Comparison of ENCODE assay signal across 24 cellular contexts in genomic region chr15:31333820-31334219, GRCh38. TPM values are rescaled to one million over a fixed set of nuclear protein-coding genes. Genes with fewer than 3 reads are reported as not detected.
DNase-seq lines count a peak whose midpoint lies in the region; ATAC-seq, FAIRE-seq and TF ChIP-seq lines count a peak whose summit lies in the region.
"Had no signal": no experiment of that assay in that cellular context is flagged by ENCODE, and none has a peak within 500 bp of the region (broad histone marks: within the 10 kb centered on the region; RNA-seq: fewer than 3 reads in every experiment).

No MANE protein-coding gene starts in this region.

- H3K27me3 ChIP-seq in DOHH2 (ENCODE audit: control insufficient read depth, low read length) (no peaks in the 10 kb centered on the region), esophagus muscularis mucosa (no peaks in the 10 kb centered on the region)
- H3K27me3 ChIP-seq: foreskin keratinocyte, left lung had no signal

- H3K4me1 ChIP-seq in DOHH2 (ENCODE audit: control insufficient read depth, low read length) (peaks cover 100% of the 10 kb centered on the region), esophagus muscularis mucosa (peaks cover 100% of the 10 kb centered on the region in 4 donors)

- no peak for TF ChIP-seq POLR2A in esophagus muscularis mucosa (IDR thresholded peaks at IDR 0.05; ENCODE audit: low read depth)

- H3K36me3 ChIP-seq in DOHH2 (ENCODE audit: control insufficient read depth, low read length) (peaks cover 54% of the 10 kb centered on the region), esophagus muscularis mucosa (no peaks in the 10 kb centered on the region)

- H3K4me3 Mint-ChIP-seq in activated T-cell treated with anti-CD3 and anti-CD28 coated beads, Interleukin-2, amount 50 U/mL, for 72 hours: no peak overlapping the region
- no peak overlapping the region for H3K4me3 Mint-ChIP-seq in stimulated activated effector memory CD8-positive, alpha-beta T cell treated with anti-CD3 and anti-CD28 coated beads, Interleukin-12 subunit alpha, Interleukin-12 subunit beta, amount 100 ng/mL, for 72 hours
- H3K4me3 Mint-ChIP-seq: HFFc6 had no signal

- peak overlapping the region; percentile 89 for H3K4me2 ChIP-seq in DOHH2 (ENCODE audit: low read length)

- no peak for FAIRE-seq in HTR-8/SVneo (lab: Jason Lieb, UNC)
- FAIRE-seq: A204.1, RCC 7860, small intestine, TTC549 had no signal

- H3K79me2 ChIP-seq in DOHH2 (ENCODE audit: control insufficient read depth, low read length): peaks cover 100% of the 10 kb centered on the region

- H3K9me2 ChIP-seq in DOHH2 (replicated peaks; ENCODE audit: control insufficient read depth, low read length): no peaks in the 10 kb centered on the region

- TF ChIP-seq CTCF in DOHH2 (IDR thresholded peaks at IDR 0.05; ENCODE audit: low read depth, low read length, poor library complexity, severe bottlenecking): no peak
- no peak for TF ChIP-seq CTCF in esophagus muscularis mucosa (IDR thresholded peaks at IDR 0.05)

- no peaks in the 10 kb centered on the region for H3K9me3 Mint-ChIP-seq in activated T-cell treated with anti-CD3 and anti-CD28 coated beads, Interleukin-2, amount 50 U/mL, for 72 hours
- no peaks in the 10 kb centered on the region for H3K9me3 Mint-ChIP-seq in stimulated activated effector memory CD8-positive, alpha-beta T cell treated with anti-CD3 and anti-CD28 coated beads, Interleukin-12 subunit alpha, Interleukin-12 subunit beta, amount 100 ng/mL, for 72 hours
- H3K9me3 Mint-ChIP-seq: HFFc6 had no signal

- H3K27ac ChIP-seq in DOHH2 (ENCODE audit: low read depth, low read length): peak overlapping the region; percentile 32
- H3K27ac ChIP-seq in esophagus muscularis mucosa (replicated peaks in 1 of 4): peak overlapping the region; percentile 1 to 85 (median 46)
- H3K27ac ChIP-seq: foreskin keratinocyte had no signal

- no peaks in the 10 kb centered on the region for H3K9me3 ChIP-seq in DOHH2 (ENCODE audit: control insufficient read depth, insufficient read depth, low read length)
- H3K9me3 ChIP-seq in esophagus muscularis mucosa: no peaks in the 10 kb centered on the region
- H3K9me3 ChIP-seq: left lung had no signal

- intact Hi-C loops in esophagus muscularis mucosa (cut with DNase I): no loop called here
- intact Hi-C loops in head of caudate nucleus (cut with DNase I): no loop called here

- no peak for DNase-seq in activated T-cell treated with anti-CD3 and anti-CD28 coated beads, Interleukin-2, amount 50 U/mL, for 72 hours
- DNase-seq in activated T-cell treated with anti-CD3 and anti-CD28 coated beads, Interleukin-2, amount 50 U/mL, for 1 hour: no peak
- no peak for DNase-seq in esophagus muscularis mucosa (ENCODE audit: extremely low spot score)
- DNase-seq in stimulated activated effector memory CD8-positive, alpha-beta T cell treated with anti-CD3 and anti-CD28 coated beads, Interleukin-12 subunit alpha, Interleukin-12 subunit beta, amount 100 ng/mL, for 72 hours (ENCODE audit: low spot score in 2 of 2): no peak
- DNase-seq in head of caudate nucleus: no peak
- DNase-seq in HTR-8/SVneo (ENCODE audit: insufficient read length, low spot score): no peak
- DNase-seq: activated CD4-positive, alpha-beta T cell treated with anti-CD3 and anti-CD28 coated beads for 4 hours; activated CD8-positive, alpha-beta memory T cell treated with anti-CD3 and anti-CD28 coated beads, Interleukin-2, amount 50 U/mL, for 48 hours; activated naive CD4-positive, alpha-beta T cell treated with Interleukin-2 at 50 U/mL for 16 hours; C1 segment of cervical spinal cord; DMS79; foreskin keratinocyte; HFFc6; NCI-H1417; NCI-H2171 treated with DMSO at 0.1 percent for 48 hours; small intestine; stimulated activated CD4-positive, alpha-beta T cell treated with anti-CD3 and anti-CD28 coated beads, Interleukin-4, amount 100 ng/mL, for 24 hours had no signal

- H3K27me3 Mint-ChIP-seq in activated T-cell treated with anti-CD3 and anti-CD28 coated beads, Interleukin-2, amount 50 U/mL, for 72 hours (ENCODE audit: low read depth): no peaks in the 10 kb centered on the region

- peaks cover 6 to 7% of the 10 kb centered on the region in 2 donors for H3K36me3 Mint-ChIP-seq in activated T-cell treated with anti-CD3 and anti-CD28 coated beads, Interleukin-2, amount 50 U/mL, for 72 hours (ENCODE audit: insufficient read depth in 2 of 2)
- peaks cover 34% of the 10 kb centered on the region for H3K36me3 Mint-ChIP-seq in stimulated activated effector memory CD8-positive, alpha-beta T cell treated with anti-CD3 and anti-CD28 coated beads, Interleukin-12 subunit alpha, Interleukin-12 subunit beta, amount 100 ng/mL, for 72 hours

- WGBS in esophagus muscularis mucosa: 96% methylated on average over 3 of the region's 3 CpGs

- H3K4me1 Mint-ChIP-seq in activated T-cell treated with anti-CD3 and anti-CD28 coated beads, Interleukin-2, amount 50 U/mL, for 72 hours (ENCODE audit: low read depth): peaks cover 100% of the 10 kb centered on the region
- H3K4me1 Mint-ChIP-seq in stimulated activated effector memory CD8-positive, alpha-beta T cell treated with anti-CD3 and anti-CD28 coated beads, Interleukin-12 subunit alpha, Interleukin-12 subunit beta, amount 100 ng/mL, for 72 hours: peaks cover 90% of the 10 kb centered on the region

- TF ChIP-seq EP300 in esophagus muscularis mucosa (IDR thresholded peaks at IDR 0.05): no peak

- H4K20me1 ChIP-seq in DOHH2 (ENCODE audit: control insufficient read depth, insufficient read depth, low read depth, low read length): peaks cover 23% of the 10 kb centered on the region

- H3K4me3 ChIP-seq in DOHH2 (ENCODE audit: low read length) (peak overlapping the region; percentile 27), esophagus muscularis mucosa (no peak overlapping the region)
- H3K4me3 ChIP-seq: left lung had no signal

- peaks cover 33% of the 10 kb centered on the region for H3F3A ChIP-seq in DOHH2 (ENCODE audit: control insufficient read depth, insufficient read depth)

- no peak for ATAC-seq in activated T-cell treated with anti-CD3 and anti-CD28 coated beads, Interleukin-2, amount 50 U/mL, for 72 hours (replicated peaks in 1 of 2)
- ATAC-seq in stimulated activated effector memory CD8-positive, alpha-beta T cell treated with anti-CD3 and anti-CD28 coated beads, Interleukin-12 subunit alpha, Interleukin-12 subunit beta, amount 100 ng/mL, for 72 hours: no peak
- no peak for ATAC-seq in HG02852 (IDR thresholded peaks at IDR 0.05; ENCODE audit: unreplicated experiment)
- ATAC-seq: foreskin keratinocyte, SK-N-SH treated with all-trans-retinoic acid at 6 μM for 48 hours had no signal

- H3K27ac Mint-ChIP-seq in activated T-cell treated with anti-CD3 and anti-CD28 coated beads, Interleukin-2, amount 50 U/mL, for 72 hours: peak overlapping the region; percentile 67
- peak overlapping the region; percentile 74 for H3K27ac Mint-ChIP-seq in stimulated activated effector memory CD8-positive, alpha-beta T cell treated with anti-CD3 and anti-CD28 coated beads, Interleukin-12 subunit alpha, Interleukin-12 subunit beta, amount 100 ng/mL, for 72 hours
- H3K27ac Mint-ChIP-seq: HFFc6 had no signal

RNA-seq across cellular contexts. Expression of gene KLF13, which starts 7.2 kb away (rescaled TPM):
- total RNA-seq in activated T-cell treated with anti-CD3 and anti-CD28 coated beads, Interleukin-2, amount 50 U/mL, for 72 hours: 100 to 1,000 TPM; 260 to 273 TPM
- 100 to 1,000 TPM in 1 of 4 donors, 10 to 100 TPM in 3; 57.3 to 109 (median 74.2) TPM for total RNA-seq in esophagus muscularis mucosa
